In the genomic region with DNA sequence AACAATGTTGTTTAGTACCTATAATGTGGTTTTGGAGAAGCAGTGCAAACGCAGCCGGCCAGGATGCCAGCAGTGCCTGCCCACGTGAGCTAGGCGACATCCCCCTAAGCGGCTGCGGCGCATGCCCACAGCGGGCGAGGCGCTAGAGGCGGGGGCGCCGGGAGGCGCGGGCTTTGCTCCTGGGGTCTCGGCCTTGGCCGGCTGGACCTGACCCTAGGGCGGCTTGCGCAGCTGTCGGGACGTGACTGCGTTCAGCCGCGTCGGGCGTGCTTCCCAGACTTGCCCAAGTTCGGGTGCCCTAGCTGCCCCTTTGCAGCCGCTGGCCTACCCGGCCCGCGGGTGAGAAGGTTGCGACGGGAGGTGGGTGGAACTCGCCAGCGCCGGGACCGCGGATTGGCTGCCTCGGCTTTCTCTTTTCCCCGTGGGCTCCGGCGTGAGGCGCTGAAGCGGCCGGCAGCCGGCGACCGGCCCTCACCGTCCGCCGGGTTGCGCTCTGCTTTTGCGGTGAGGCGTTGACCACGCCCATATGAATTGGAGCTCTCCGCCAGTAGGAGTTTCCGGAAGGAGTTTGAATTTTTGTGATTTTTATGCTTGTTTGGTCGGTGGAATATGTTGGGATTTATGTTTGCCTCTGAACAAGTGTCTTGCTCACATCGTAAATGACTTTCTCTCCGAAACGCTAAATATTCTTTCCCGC, we compare ENCODE assay signal across 8 cellular contexts. TPM values are rescaled to one million over a fixed set of nuclear protein-coding genes. Genes with fewer than 3 reads are reported as not detected.
DNase-seq lines count a peak whose midpoint lies in the region; ATAC-seq and TF ChIP-seq lines count a peak whose summit lies in the region.

A gene (plus strand): TSS at position 122 of the 697 bp plus-strand sequence. CDS start 599 bp downstream, outside the sequence.

- no TSS peak for BruUV-seq in IMR-90 (replicated peaks; lab: Mats Ljungman, UMichigan)

- TF ChIP-seq POLR2A in IMR-90 (IDR thresholded peaks at IDR 0.05; ENCODE audit: low read depth, low read length) = peak; percentile 26; the same call in 1 of the 2 replicates

- H2AFZ ChIP-seq in IMR-90 (replicated peaks; ENCODE audit: low read length, poor library complexity) = peak within 1 kb of the TSS; percentile 98

- no peaks in the 10 kb centered on the region for H4K20me1 ChIP-seq in IMR-90 (ENCODE audit: insufficient read depth, low read length)

- intact Hi-C loops in IMR-90 (cut with micrococcal nuclease) = loop anchor here (1.0 kb wide), 1 partner anchor 22 kb away; a partner anchor contains a TSS

- 0% methylated on average over 41 of the region's 62 CpGs; no CpG with 5 or more reads in 1 of the 2 experiments for WGBS in IMR-90 (ENCODE audit: extremely low coverage in 2 of 2, insufficient read length in 1 of 2), 2 experiments

- H2BK20ac ChIP-seq in IMR-90 (ENCODE audit: low read depth, low read length) = no peak within 1 kb of the TSS

- TF ChIP-seq CTCF in IMR-90 (conservative IDR thresholded peaks at IDR 0.05; ENCODE audit: low read depth, low read length) = peak; percentile 42
- TF ChIP-seq CTCF in epithelial cell of proximal tubule (conservative IDR thresholded peaks at IDR 0.05; ENCODE audit: low read depth, low read length) = peak; percentile 20

- no peak within 1 kb of the TSS; the same call in 2 of the 3 replicates for H2BK15ac ChIP-seq in IMR-90 (ENCODE audit: low read depth, low read length)

- POLR2A ChIA-PET in IMR-90 (lab: Charles Lee; ENCODE audit: unreplicated experiment) = interaction anchor here (1.0 kb wide), 1 partner anchor 17 kb away, joined by 3 read pairs; no protein-coding TSS in a partner anchor

- H2AK9ac ChIP-seq in IMR-90 (replicated peaks; ENCODE audit: low read depth, low read length, poor library complexity) = peak within 1 kb of the TSS; percentile 83

- no peak within 1 kb of the TSS for H2AK5ac ChIP-seq in IMR-90 (ENCODE audit: low read depth, low read length)

- H4K8ac ChIP-seq in IMR-90 (ENCODE audit: low read depth in 2 of 2, low read length in 2 of 2) = peak within 1 kb of the TSS; percentile 37 to 90; a peak in 3 of 4 replicates

- peak within 1 kb of the TSS; percentile 91 for H3K4ac ChIP-seq in IMR-90 (ENCODE audit: low read depth, low read length)

- H3K36me3 ChIP-seq in IMR-90 (ENCODE audit: control insufficient read depth, insufficient read depth, low read length) = no peaks in the 10 kb centered on the region
- H3K36me3 ChIP-seq in mucosa of rectum (ENCODE audit: control insufficient read depth in 2 of 2, insufficient read depth in 2 of 2, low read length in 2 of 2) = no peaks in the 10 kb centered on the region

- H3K4me1 ChIP-seq in IMR-90 (ENCODE audit: control insufficient read depth, insufficient read depth, low read length) = peaks cover 1% of the 10 kb centered on the region; the same call in 1 of the 2 replicates
- peaks cover 0 to 14% of the 10 kb centered on the region in 2 donors for H3K4me1 ChIP-seq in mucosa of rectum (ENCODE audit: control insufficient read depth in 2 of 2, insufficient read depth in 2 of 2, low read length in 2 of 2)

- H3K4me2 ChIP-seq in IMR-90 (ENCODE audit: low read depth, low read length) = peak within 1 kb of the TSS; percentile 97

- peak within 1 kb of the TSS; percentile 95 for H3K14ac ChIP-seq in IMR-90 (replicated peaks; ENCODE audit: low read depth, low read length)

- H3K23ac ChIP-seq in IMR-90 (ENCODE audit: low read depth, low read length) = peak within 1 kb of the TSS; percentile 96

- ATAC-seq in GM21528 (IDR thresholded peaks at IDR 0.05; ENCODE audit: low FRiP score, unreplicated experiment) (peak; percentile 90), IMR-90 (ENCODE audit: low read depth) (peak; percentile 98)

- peak within 1 kb of the TSS; percentile 81 for H3K27ac ChIP-seq in IMR-90 (ENCODE audit: insufficient read depth, low read length)
- peak within 1 kb of the TSS; percentile 92 to 96 for H3K27ac ChIP-seq in mucosa of rectum (ENCODE audit: low read depth in 2 of 2, low read length in 2 of 2)

- no peaks in the 10 kb centered on the region for H3K9me1 ChIP-seq in IMR-90 (ENCODE audit: insufficient read depth, low read length)

- peaks cover 4 to 14% of the 10 kb centered on the region in 2 experiments; a peak in 3 of 4 replicates for H3K79me1 ChIP-seq in IMR-90 (ENCODE audit: low read depth in 1 of 2, low read length in 2 of 2)

- H3K4me3 ChIP-seq in IMR-90 (ENCODE audit: insufficient read depth, low read depth, low read length) (peak within 1 kb of the TSS; percentile 78), epithelial cell of proximal tubule (ENCODE audit: low read depth, low read length) (peak within 1 kb of the TSS; percentile 70), mucosa of rectum (ENCODE audit: low read length in 2 of 2) (peak within 1 kb of the TSS; percentile 90 to 94)

- peak within 1 kb of the TSS; percentile 74 for H3K56ac ChIP-seq in IMR-90 (ENCODE audit: extremely low read depth, insufficient read depth, low read length)

- DNase-seq in DMS153 (lab: John Stamatoyannopoulos, UW) (peak; percentile 77), IMR-90 (peak; percentile 86), OCI-M2 (lab: John Stamatoyannopoulos, UW; ENCODE audit: unreplicated experiment) (peak; percentile 64), activated T-cell treated with anti-CD3 and anti-CD28 coated beads for 4 hours (peak; percentile 73), epithelial cell of proximal tubule (ENCODE audit: low read depth) (no peak)
- peak; percentile 86 for DNase-seq in stimulated activated CD8-positive, alpha-beta memory T cell treated with anti-CD3 and anti-CD28 coated beads, Interleukin-4, amount 100 ng/mL, for 48 hours

- in situ Hi-C loops in IMR-90 (cut with MboI; ENCODE audit: low sequenced_read_pairs) = no loop called here

- CTCF ChIA-PET in IMR-90 (lab: Yijun Ruan, JAX) = interaction anchor here (0.8 to 1.1 kb wide), 4 partner anchors 9 to 251 kb away, joined by 3 to 11 read pairs (median 4); no protein-coding TSS in a partner anchor

- peak within 1 kb of the TSS; percentile 74 for H3K18ac ChIP-seq in IMR-90 (ENCODE audit: low read depth, low read length)

- dilution Hi-C loops in IMR-90 (cut with HindIII; ENCODE audit: low sequenced_read_pairs, unreplicated experiment) = no loop called here

- no peaks in the 10 kb centered on the region for H3K9me3 ChIP-seq in IMR-90 (ENCODE audit: control insufficient read depth, insufficient read depth, low read length)
- H3K9me3 ChIP-seq in mucosa of rectum (ENCODE audit: control insufficient read depth in 2 of 2, low read length in 2 of 2) = no peaks in the 10 kb centered on the region

- H2BK120ac ChIP-seq in IMR-90 (ENCODE audit: low read depth, low read length) = peak within 1 kb of the TSS; percentile 87

- peak within 1 kb of the TSS; percentile 88 for H2BK5ac ChIP-seq in IMR-90 (ENCODE audit: low read depth, low read length, poor library complexity, severe bottlenecking)

- H4K5ac ChIP-seq in IMR-90 (ENCODE audit: low read depth, low read length) = peak within 1 kb of the TSS; percentile 74

- H3K9ac ChIP-seq in IMR-90 (ENCODE audit: low read depth, low read length) = peak within 1 kb of the TSS; percentile 74
- peak within 1 kb of the TSS; percentile 84 to 90 for H3K9ac ChIP-seq in mucosa of rectum (ENCODE audit: low read depth in 1 of 2, low read length in 2 of 2)

- peak within 1 kb of the TSS; percentile 86 for H4K91ac ChIP-seq in IMR-90 (ENCODE audit: insufficient read depth, low read depth, low read length)

- TF ChIP-seq RAD21 in IMR-90 (IDR thresholded peaks at IDR 0.05; ENCODE audit: low read length) = peak; percentile 48

- H3K27me3 ChIP-seq in IMR-90 (ENCODE audit: control insufficient read depth, insufficient read depth, low read length) (no peaks in the 10 kb centered on the region), mucosa of rectum (ENCODE audit: control insufficient read depth in 2 of 2, insufficient read depth in 2 of 2, low read length in 2 of 2) (no peaks in the 10 kb centered on the region)

TF ChIP-seq in IMR-90, 13 proteins besides CTCF, POLR2A, EP300 and RAD21 (continues in another document):
- no peak for TF ChIP-seq FOS (IDR thresholded peaks at IDR 0.05; ENCODE audit: low read depth, low read length)
- TF ChIP-seq BHLHE40 (IDR thresholded peaks at IDR 0.05; ENCODE audit: low read depth, low read length) = peak; percentile 48; the same call in 1 of the 2 replicates
- TF ChIP-seq RFX5 (IDR thresholded peaks at IDR 0.05; ENCODE audit: low read depth, low read length) = no peak
- no peak for TF ChIP-seq CHD1 (IDR thresholded peaks at IDR 0.05; ENCODE audit: low read depth, low read length)
- TF ChIP-seq CEBPB (IDR thresholded peaks at IDR 0.05; ENCODE audit: low read depth, low read length) = no peak
- TF ChIP-seq MAZ (IDR thresholded peaks at IDR 0.05; ENCODE audit: borderline replicate concordance, low read depth, low read length) = peak; percentile 48; the same call in 1 of the 2 replicates
- TF ChIP-seq, protein P1, sequence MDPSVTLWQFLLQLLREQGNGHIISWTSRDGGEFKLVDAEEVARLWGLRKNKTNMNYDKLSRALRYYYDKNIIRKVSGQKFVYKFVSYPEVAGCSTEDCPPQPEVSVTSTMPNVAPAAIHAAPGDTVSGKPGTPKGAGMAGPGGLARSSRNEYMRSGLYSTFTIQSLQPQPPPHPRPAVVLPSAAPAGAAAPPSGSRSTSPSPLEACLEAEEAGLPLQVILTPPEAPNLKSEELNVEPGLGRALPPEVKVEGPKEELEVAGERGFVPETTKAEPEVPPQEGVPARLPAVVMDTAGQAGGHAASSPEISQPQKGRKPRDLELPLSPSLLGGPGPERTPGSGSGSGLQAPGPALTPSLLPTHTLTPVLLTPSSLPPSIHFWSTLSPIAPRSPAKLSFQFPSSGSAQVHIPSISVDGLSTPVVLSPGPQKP (IDR thresholded peaks at IDR 0.05; ENCODE audit: borderline replicate concordance, low read depth, low read length) = no peak
- no peak for TF ChIP-seq NFE2L2 (IDR thresholded peaks at IDR 0.05; ENCODE audit: low read depth, low read length)
- 0 out of 2 replicates have a peak, but pooled peaks have one; percentile 11 for TF ChIP-seq SMC3 (IDR thresholded peaks at IDR 0.05; ENCODE audit: low read depth, low read length)
- TF ChIP-seq MXI1 (IDR thresholded peaks at IDR 0.05; ENCODE audit: borderline replicate concordance, low read depth, low read length) = peak; percentile 44; the same call in 1 of the 2 replicates
- TF ChIP-seq, protein P2, sequence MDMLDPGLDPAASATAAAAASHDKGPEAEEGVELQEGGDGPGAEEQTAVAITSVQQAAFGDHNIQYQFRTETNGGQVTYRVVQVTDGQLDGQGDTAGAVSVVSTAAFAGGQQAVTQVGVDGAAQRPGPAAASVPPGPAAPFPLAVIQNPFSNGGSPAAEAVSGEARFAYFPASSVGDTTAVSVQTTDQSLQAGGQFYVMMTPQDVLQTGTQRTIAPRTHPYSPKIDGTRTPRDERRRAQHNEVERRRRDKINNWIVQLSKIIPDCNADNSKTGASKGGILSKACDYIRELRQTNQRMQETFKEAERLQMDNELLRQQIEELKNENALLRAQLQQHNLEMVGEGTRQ (IDR thresholded peaks at IDR 0.05; ENCODE audit: low read depth, low read length) = peak; percentile 91

RNA-seq across cellular contexts. Expression of the gene that starts here (rescaled TPM):
- 28.7 and 43.9 TPM in 2 replicates for total RNA-seq in IMR-90 (2012; rRNA removed)
- polyA plus RNA-seq in IMR-90 (2012; rRNA removed) = 8.9 and 11.4 TPM in 2 replicates
- 1.1 and 3.1 TPM in 2 replicates for polyA plus RNA-seq in IMR-90 (2012; cell fraction: cytosol; rRNA removed)
- 0.57 and 4.3 TPM in 2 replicates for polyA plus RNA-seq in IMR-90 (2012; cell fraction: nucleus; rRNA removed; ENCODE audit: low replicate concordance)
- 18.1 and 27.8 TPM in 2 replicates for total RNA-seq in epithelial cell of proximal tubule
